Comparison of ENCODE assay signal across 12 cellular contexts in genomic region chr5:82387041-82387818, GRCh38.
A peak's percentile ranks its signal among the peaks of the same experiment; 100 is the strongest.
DNase-seq lines count a peak whose midpoint lies in the region; ATAC-seq, FAIRE-seq and TF ChIP-seq lines count a peak whose summit lies in the region.
"Had no signal": no experiment of that assay in that cellular context is flagged by ENCODE, and none has a peak within 500 bp of the region (broad histone marks: within the 10 kb centered on the region; RNA-seq: fewer than 3 reads in every experiment).

No MANE protein-coding gene starts in this region.

- no peaks in the 10 kb centered on the region for H3K9me3 Mint-ChIP-seq in activated T-helper 17 cell treated with anti-CD3 and anti-CD28 coated beads, Interleukin-2, amount 50 U/mL, for 72 hours
- H3K9me3 Mint-ChIP-seq: CD4-positive, alpha-beta T cell had no signal

- FAIRE-seq in RCC 7860 (lab: Jason Lieb, UNC), result no peak
- FAIRE-seq: GM18507 had no signal

- H3K9me3 ChIP-seq in sigmoid colon, result no peaks in the 10 kb centered on the region
- H3K9me3 ChIP-seq: spleen had no signal

- no peaks in the 10 kb centered on the region for H3K4me1 ChIP-seq in sigmoid colon
- H3K4me1 ChIP-seq: spleen had no signal

- no peak for TF ChIP-seq POLR2A in sigmoid colon (IDR thresholded peaks at IDR 0.05)

- no peak for ATAC-seq in activated T-helper 17 cell treated with anti-CD3 and anti-CD28 coated beads, Interleukin-2, amount 50 U/mL, for 72 hours (replicated peaks)
- peak; percentile 89 for ATAC-seq in left lobe of liver
- ATAC-seq in GM19395 (IDR thresholded peaks at IDR 0.05; ENCODE audit: unreplicated experiment), result no peak

- H3K4me3 Mint-ChIP-seq in activated T-helper 17 cell treated with anti-CD3 and anti-CD28 coated beads, Interleukin-2, amount 50 U/mL, for 72 hours, result no peak overlapping the region
- H3K4me3 Mint-ChIP-seq: CD4-positive, alpha-beta T cell had no signal

- H3K36me3 Mint-ChIP-seq in activated T-helper 17 cell treated with anti-CD3 and anti-CD28 coated beads, Interleukin-2, amount 50 U/mL, for 72 hours (ENCODE audit: low read depth), result no peaks in the 10 kb centered on the region

- no peaks in the 10 kb centered on the region for H3K27me3 ChIP-seq in sigmoid colon

- H3K4me3 ChIP-seq in sigmoid colon, result no peak overlapping the region
- H3K4me3 ChIP-seq: spleen had no signal

- 15 to 62% methylated on average over 6 of the region's 6 CpGs for WGBS in sigmoid colon, 2 donors

- peak; percentile 48 for DNase-seq in COLO668 (lab: John Stamatoyannopoulos, UW; ENCODE audit: unreplicated experiment)
- peak; percentile 96 for DNase-seq in M059J (ENCODE audit: low read depth)
- DNase-seq in left lobe of liver (ENCODE audit: low spot score), result peak; percentile 69
- DNase-seq in sigmoid colon, result no peak
- no peak for DNase-seq in activated CD8-positive, alpha-beta memory T cell treated with anti-CD3 and anti-CD28 coated beads, Interleukin-2, amount 50 U/mL, for 4 hours
- DNase-seq in RCC 7860 (ENCODE audit: low spot score), result no peak
- DNase-seq: CD4-positive, alpha-beta T cell; spleen had no signal

- H3K27ac Mint-ChIP-seq in activated T-helper 17 cell treated with anti-CD3 and anti-CD28 coated beads, Interleukin-2, amount 50 U/mL, for 72 hours, result peak overlapping the region; percentile 39
- H3K27ac Mint-ChIP-seq: CD4-positive, alpha-beta T cell had no signal

- intact Hi-C loops in sigmoid colon (cut with DNase I), result no loop called here

- TF ChIP-seq CTCF in sigmoid colon (IDR thresholded peaks at IDR 0.05), result no peak

- TF ChIP-seq EP300 in sigmoid colon (IDR thresholded peaks at IDR 0.05), result no peak

- no peaks in the 10 kb centered on the region for H3K27me3 Mint-ChIP-seq in activated T-helper 17 cell treated with anti-CD3 and anti-CD28 coated beads, Interleukin-2, amount 50 U/mL, for 72 hours

- no peak overlapping the region for H3K27ac ChIP-seq in sigmoid colon
- H3K27ac ChIP-seq: HL-60, spleen had no signal

- H3K36me3 ChIP-seq in sigmoid colon, result no peaks in the 10 kb centered on the region
- H3K36me3 ChIP-seq: spleen had no signal

- H3K4me1 Mint-ChIP-seq in activated T-helper 17 cell treated with anti-CD3 and anti-CD28 coated beads, Interleukin-2, amount 50 U/mL, for 72 hours, result peaks cover 15% of the 10 kb centered on the region

Comparison
In these comparisons a context has a peak if more than half of its experiments do, and no peak if none do; other contexts are left out.
1. DNase-seq: peak in COLO668 (single experiment), M059J (single experiment) and left lobe of liver (single experiment); none in sigmoid colon (single experiment), activated CD8-positive, alpha-beta memory T cell treated with anti-CD3 and anti-CD28 coated beads, Interleukin-2, amount 50 U/mL, for 4 hours (single experiment) and RCC 7860 (single experiment).